In the genomic region with DNA sequence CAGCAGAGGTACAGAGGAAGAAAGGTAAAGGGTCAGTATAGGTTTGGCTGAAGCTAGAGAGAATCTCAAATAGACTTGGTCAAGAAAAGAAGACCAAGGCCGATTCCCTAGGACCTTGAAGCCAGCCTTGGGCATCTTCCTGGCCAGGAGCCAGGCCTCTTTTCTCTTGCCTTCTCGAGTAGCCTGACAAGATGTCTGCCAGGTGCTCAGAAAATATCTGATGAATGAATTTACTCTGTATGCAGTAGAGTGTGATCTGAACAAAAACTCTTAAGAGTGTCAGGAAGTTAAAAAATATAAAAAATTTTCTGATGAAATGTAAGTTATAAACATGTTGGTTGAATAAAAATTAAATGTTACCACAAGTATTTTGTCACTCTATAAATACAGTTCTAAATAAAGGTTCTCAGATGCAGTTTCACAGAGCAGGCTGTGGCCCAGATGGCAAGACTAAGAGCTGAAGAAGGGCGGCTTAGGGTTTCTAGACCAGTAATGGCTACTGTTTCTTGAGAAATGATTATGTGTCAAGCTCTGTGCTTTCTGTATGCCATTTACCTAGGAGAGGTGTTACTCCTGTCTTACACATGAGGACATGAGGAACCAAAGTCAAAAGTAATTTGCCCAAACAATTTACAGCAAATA, we compare ENCODE assay signal across 1 cellular context.
TF ChIP-seq lines count a peak whose summit lies in the region.

No MANE protein-coding gene starts in this region.

TF ChIP-seq in GM12878, 131 proteins besides CTCF, POLR2A, EP300 and RAD21 (continued from another document):
- TF ChIP-seq, protein P1, sequence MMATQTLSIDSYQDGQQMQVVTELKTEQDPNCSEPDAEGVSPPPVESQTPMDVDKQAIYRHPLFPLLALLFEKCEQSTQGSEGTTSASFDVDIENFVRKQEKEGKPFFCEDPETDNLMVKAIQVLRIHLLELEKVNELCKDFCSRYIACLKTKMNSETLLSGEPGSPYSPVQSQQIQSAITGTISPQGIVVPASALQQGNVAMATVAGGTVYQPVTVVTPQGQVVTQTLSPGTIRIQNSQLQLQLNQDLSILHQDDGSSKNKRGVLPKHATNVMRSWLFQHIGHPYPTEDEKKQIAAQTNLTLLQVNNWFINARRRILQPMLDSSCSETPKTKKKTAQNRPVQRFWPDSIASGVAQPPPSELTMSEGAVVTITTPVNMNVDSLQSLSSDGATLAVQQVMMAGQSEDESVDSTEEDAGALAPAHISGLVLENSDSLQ (IDR thresholded peaks at IDR 0.05), result no peak
- no peak for TF ChIP-seq RAD51 (IDR thresholded peaks at IDR 0.05)
- TF ChIP-seq E4F1 (IDR thresholded peaks at IDR 0.05; ENCODE audit: borderline replicate concordance, partially characterized antibody), result no peak
- TF ChIP-seq BACH1 (IDR thresholded peaks at IDR 0.05; ENCODE audit: borderline replicate concordance), result no peak
- TF ChIP-seq ZNF687 (IDR thresholded peaks at IDR 0.05), result no peak
TF ChIP-seq in GM12878: peak in this region for 2.
